21 cellular contexts compared by ENCODE assay signal in the genomic region with DNA sequence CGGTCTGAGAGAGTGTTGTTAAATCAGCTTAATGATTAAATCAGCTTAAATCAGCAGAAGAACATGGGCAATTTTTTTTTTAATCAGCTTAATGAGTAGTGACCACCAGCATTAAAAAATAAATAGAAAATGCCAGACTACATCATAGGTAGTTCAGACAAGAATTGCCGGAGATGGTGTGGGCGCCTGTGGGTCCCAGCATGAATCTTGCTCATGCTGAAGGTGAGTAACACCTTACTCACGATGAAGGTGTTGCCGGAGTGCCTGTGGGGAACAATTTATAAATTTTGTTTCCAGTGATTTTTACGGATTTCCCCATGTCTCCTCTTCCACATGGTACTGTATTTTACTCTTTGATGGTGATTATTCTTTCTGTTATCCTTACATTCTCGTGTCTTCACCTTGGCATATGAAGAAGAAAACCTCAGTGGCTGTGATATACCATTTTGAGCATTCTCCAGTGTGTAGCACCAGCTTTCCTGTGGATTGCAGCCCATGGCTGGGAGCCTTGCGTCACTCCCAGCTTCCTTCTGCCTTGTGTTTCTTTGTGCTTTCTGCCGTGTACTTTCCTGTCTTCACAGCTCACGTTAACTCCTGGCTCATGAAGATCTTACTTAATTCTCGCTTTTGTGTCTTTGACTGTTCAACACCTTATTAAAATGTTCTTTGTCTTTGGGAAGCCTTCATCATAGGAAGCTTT. TPM values are rescaled to one million over a fixed set of nuclear protein-coding genes. Genes with fewer than 3 reads are reported as not detected.
DNase-seq lines count a peak whose midpoint lies in the region; ATAC-seq and TF ChIP-seq lines count a peak whose summit lies in the region.
"Had no signal": no experiment of that assay in that cellular context is flagged by ENCODE, and none has a peak within 500 bp of the region (broad histone marks: within the 10 kb centered on the region; RNA-seq: fewer than 3 reads in every experiment).

No MANE protein-coding gene starts in this region.

- peaks cover 3% of the 10 kb centered on the region for H3K27me3 Mint-ChIP-seq in stimulated activated naive CD8-positive, alpha-beta T cell treated with anti-CD3 and anti-CD28 coated beads, Interleukin-15, Interleukin-2, amounts not matched to agents 100 ng/mL and 50 ng/mL, for 24 hours
- H3K27me3 Mint-ChIP-seq in endothelial cell (ENCODE audit: unreplicated experiment), result peaks cover 4% of the 10 kb centered on the region

- no peaks in the 10 kb centered on the region for H3K36me3 Mint-ChIP-seq in stimulated activated naive CD8-positive, alpha-beta T cell treated with anti-CD3 and anti-CD28 coated beads, Interleukin-15, Interleukin-2, amounts not matched to agents 100 ng/mL and 50 ng/mL, for 24 hours (ENCODE audit: low read depth)
- H3K36me3 Mint-ChIP-seq in endothelial cell (ENCODE audit: low read depth, unreplicated experiment), result no peaks in the 10 kb centered on the region
- H3K36me3 Mint-ChIP-seq: CD8-positive, alpha-beta T cell; naive thymus-derived CD4-positive, alpha-beta T cell had no signal

- in situ Hi-C loops in brain microvascular endothelial cell (cut with HindIII; ENCODE audit: low pct_ligation_motif_present, low sequenced_read_pairs), result no loop called here

- TF ChIP-seq CTCF in endothelial cell (IDR thresholded peaks at IDR 0.05; ENCODE audit: unreplicated experiment) (no peak), brain microvascular endothelial cell (IDR thresholded peaks at IDR 0.05; ENCODE audit: low read depth, low read length, missing control alignments) (no peak)

- no peak overlapping the region for H3K4me3 ChIP-seq in brain microvascular endothelial cell (ENCODE audit: low read depth, low read length)
- H3K4me3 ChIP-seq: HAP-1, heart left ventricle, pancreas, sigmoid colon, SJSA1 had no signal

- H3K4me3 Mint-ChIP-seq in stimulated activated naive CD8-positive, alpha-beta T cell treated with anti-CD3 and anti-CD28 coated beads, Interleukin-15, Interleukin-2, amounts not matched to agents 100 ng/mL and 50 ng/mL, for 24 hours, result peak overlapping the region; percentile 12
- H3K4me3 Mint-ChIP-seq in endothelial cell (ENCODE audit: unreplicated experiment), result no peak overlapping the region
- H3K4me3 Mint-ChIP-seq: CD8-positive, alpha-beta T cell; naive thymus-derived CD4-positive, alpha-beta T cell; T-helper 17 cell had no signal

- no peak overlapping the region for H3K27ac ChIP-seq in brain microvascular endothelial cell
- H3K27ac ChIP-seq: heart left ventricle, pancreas, sigmoid colon, SJSA1 had no signal

- no peak for DNase-seq in stimulated activated naive CD8-positive, alpha-beta T cell treated with anti-CD3 and anti-CD28 coated beads, Interleukin-15, Interleukin-2, amounts not matched to agents 100 U/mL and 50 U/mL, for 24 hours
- DNase-seq in NOMO-1 treated with dmso at 0.1 percent for 144 hours (lab: John Stamatoyannopoulos, UW; ENCODE audit: unreplicated experiment) (peak; percentile 17), endothelial cell (ENCODE audit: low spot score) (no peak), brain microvascular endothelial cell (no peak)
- DNase-seq in stimulated activated CD4-positive, alpha-beta T cell treated with anti-CD3 and anti-CD28 coated beads, Interleukin-12 subunit alpha, Interleukin-12 subunit beta, amount 100 ng/mL, for 4 hours, result no peak
- no peak for DNase-seq in activated CD4-positive, CD25-positive, alpha-beta regulatory T cell treated with anti-CD3 and anti-CD28 coated beads, Interleukin-2, amount 50 U/mL, for 72 hours
- DNase-seq: activated CD4-positive, alpha-beta T cell treated with anti-CD3 and anti-CD28 coated beads, Interleukin-2, amount 50 U/mL, for 4 hours; activated effector memory CD4-positive, alpha-beta T cell treated with anti-CD3 and anti-CD28 coated beads, Interleukin-2, amount 50 U/mL, for 16 hours; CD8-positive, alpha-beta T cell; GF-D8; heart left ventricle; naive thymus-derived CD4-positive, alpha-beta T cell; NCI-H1048; NCI-H187; pancreas; sigmoid colon; T-helper 17 cell had no signal

- no peaks in the 10 kb centered on the region for H3K36me3 ChIP-seq in brain microvascular endothelial cell (replicated peaks)
- H3K36me3 ChIP-seq: HAP-1, pancreas, sigmoid colon, SJSA1 had no signal

- no peaks in the 10 kb centered on the region for H3K27me3 ChIP-seq in brain microvascular endothelial cell (replicated peaks)
- H3K27me3 ChIP-seq: pancreas, SJSA1 had no signal

- no peaks in the 10 kb centered on the region for H3K9me3 Mint-ChIP-seq in stimulated activated naive CD8-positive, alpha-beta T cell treated with anti-CD3 and anti-CD28 coated beads, Interleukin-15, Interleukin-2, amounts not matched to agents 100 ng/mL and 50 ng/mL, for 24 hours
- no peaks in the 10 kb centered on the region for H3K9me3 Mint-ChIP-seq in endothelial cell (ENCODE audit: unreplicated experiment)
- H3K9me3 Mint-ChIP-seq: CD8-positive, alpha-beta T cell; naive thymus-derived CD4-positive, alpha-beta T cell had no signal

- H3K27ac Mint-ChIP-seq in stimulated activated naive CD8-positive, alpha-beta T cell treated with anti-CD3 and anti-CD28 coated beads, Interleukin-15, Interleukin-2, amounts not matched to agents 100 ng/mL and 50 ng/mL, for 24 hours, result no peak overlapping the region
- peak overlapping the region; percentile 65 for H3K27ac Mint-ChIP-seq in endothelial cell (ENCODE audit: unreplicated experiment)
- H3K27ac Mint-ChIP-seq: CD8-positive, alpha-beta T cell; T-helper 17 cell had no signal

- H3K4me1 Mint-ChIP-seq in stimulated activated naive CD8-positive, alpha-beta T cell treated with anti-CD3 and anti-CD28 coated beads, Interleukin-15, Interleukin-2, amounts not matched to agents 100 ng/mL and 50 ng/mL, for 24 hours (ENCODE audit: low read depth), result peaks cover 12% of the 10 kb centered on the region
- peaks cover 25% of the 10 kb centered on the region for H3K4me1 Mint-ChIP-seq in endothelial cell (ENCODE audit: unreplicated experiment)

- no peak for ATAC-seq in stimulated activated naive CD8-positive, alpha-beta T cell treated with anti-CD3 and anti-CD28 coated beads, Interleukin-15, Interleukin-2, amounts not matched to agents 100 U/mL and 50 U/mL, for 24 hours
- no peak for ATAC-seq in HG02623 (IDR thresholded peaks at IDR 0.05; ENCODE audit: unreplicated experiment)
- ATAC-seq: CD8-positive, alpha-beta T cell; heart left ventricle; pancreas; T-helper 17 cell had no signal

RNA-seq across cellular contexts. Expression of a gene that starts 4.7 kb away (rescaled TPM):
- not detected for total RNA-seq in endothelial cell (ENCODE audit: unreplicated experiment)

RNA-seq across cellular contexts. Expression of a gene that starts 9.4 kb away (rescaled TPM):
- not detected for total RNA-seq in endothelial cell (ENCODE audit: unreplicated experiment)
- total RNA-seq: CD8-positive, alpha-beta T cell; naive thymus-derived CD4-positive, alpha-beta T cell; pancreas; sigmoid colon; SJSA1 had no signal
